21 cellular contexts compared by ENCODE assay signal in the genomic region with DNA sequence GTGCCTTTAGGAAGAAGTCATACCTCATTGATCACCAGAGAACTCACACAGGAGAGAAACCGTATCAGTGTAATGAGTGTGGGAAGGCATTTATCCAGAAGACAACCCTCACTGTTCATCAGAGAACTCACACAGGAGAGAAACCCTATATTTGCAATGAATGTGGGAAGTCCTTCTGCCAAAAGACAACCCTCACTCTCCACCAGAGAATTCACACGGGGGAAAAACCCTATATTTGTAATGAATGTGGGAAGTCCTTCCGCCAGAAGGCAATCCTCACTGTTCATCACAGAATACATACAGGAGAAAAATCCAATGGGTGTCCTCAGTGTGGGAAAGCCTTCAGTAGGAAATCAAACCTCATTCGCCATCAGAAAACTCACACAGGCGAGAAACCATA.
"Had no signal": no experiment of that assay in that cellular context is flagged by ENCODE, and none has a peak within 500 bp of the region (broad histone marks: within the 10 kb centered on the region; RNA-seq: fewer than 3 reads in every experiment).

No MANE protein-coding gene starts in this region.

- H3K4me3 ChIP-seq: coronary artery, heart right ventricle, mucosa of descending colon, suprapubic skin, tibial artery, upper lobe of left lung, uterus had no signal

- H3K27me3 ChIP-seq: gastrocnemius medialis, heart right ventricle, suprapubic skin, tibial artery, upper lobe of left lung, uterus had no signal

- H3K4me1 ChIP-seq: gastrocnemius medialis, heart right ventricle, suprapubic skin, tibial artery, upper lobe of left lung, uterus had no signal

- H3K36me3 ChIP-seq: uterus had no signal

- FAIRE-seq: islet of Langerhans, small intestine had no signal

- H3K27ac Mint-ChIP-seq: natural killer cell had no signal

- H3K27ac ChIP-seq: coronary artery, gastrocnemius medialis, heart right ventricle, suprapubic skin, tibial artery, upper lobe of left lung, uterus had no signal

- ATAC-seq: esophagus mucosa, gastrocnemius medialis, heart right ventricle, mucosa of descending colon, natural killer cell, sciatic nerve had no signal

- DNase-seq: effector CD4-positive, alpha-beta T cell; gastrocnemius medialis; heart right ventricle; hypothalamus; kidney glomerular epithelial cell; mammary epithelial cell; mucosa of descending colon; natural killer cell; posterior cingulate gyrus; small intestine; stimulated activated CD4-positive, alpha-beta T cell treated with anti-CD3 and anti-CD28 coated beads, Interleukin-12 subunit alpha, Interleukin-12 subunit beta, amount 100 ng/mL, for 4 hours; stimulated activated naive CD4-positive, alpha-beta T cell; tibial artery; upper lobe of left lung; uterus had no signal

- H3K4me3 Mint-ChIP-seq: natural killer cell, neural crest cell had no signal

- H3K4me1 Mint-ChIP-seq: natural killer cell, neural crest cell had no signal
